ENCODE assay signal across 19 cellular contexts in the genomic region with DNA sequence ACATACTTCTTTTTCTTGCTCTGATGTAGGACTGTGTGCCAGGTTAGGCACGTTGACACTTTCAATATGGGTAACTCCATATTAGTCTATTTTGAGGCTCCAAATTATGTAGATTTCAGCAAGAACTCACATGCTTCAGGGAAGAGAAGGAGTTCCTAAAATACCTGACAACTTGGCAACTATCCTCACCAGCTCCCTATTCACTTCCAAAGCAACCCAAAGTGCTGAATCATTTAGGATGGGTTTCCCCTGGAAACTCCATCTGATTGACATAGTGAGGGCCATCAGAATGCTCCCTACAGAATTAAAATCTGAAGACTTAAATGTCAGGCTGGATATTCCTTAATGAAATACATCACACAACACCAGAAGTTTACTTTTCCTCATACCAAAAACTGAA.
"Had no signal": no experiment of that assay in that cellular context is flagged by ENCODE, and none has a peak within 500 bp of the region (broad histone marks: within the 10 kb centered on the region; RNA-seq: fewer than 3 reads in every experiment).

No MANE protein-coding gene starts in this region.

- H3K27me3 Mint-ChIP-seq: activated naive CD4-positive, alpha-beta T cell treated with anti-CD3 and anti-CD28 coated beads, Interleukin-2, amount 10 ng/mL, durations not matched to agents 7 days and 5 days; activated T-helper 17 cell treated with anti-CD3 and anti-CD28 coated beads, Interleukin-2, amount 50 U/mL, for 72 hours; naive B cell; stimulated activated naive B cell treated with anti-CD40 and anti-IgM and Interleukin-4, amounts not matched to agents 10 μg/mL and 1 μg/mL and 100 μg/mL, for 72 hours had no signal

- H3K4me3 Mint-ChIP-seq: activated naive CD4-positive, alpha-beta T cell treated with anti-CD3 and anti-CD28 coated beads, Interleukin-2, amount 10 ng/mL, durations not matched to agents 7 days and 5 days; activated T-helper 17 cell treated with anti-CD3 and anti-CD28 coated beads, Interleukin-2, amount 50 U/mL, for 72 hours; naive B cell; stimulated activated naive B cell treated with anti-CD40 and anti-IgM and Interleukin-4, amounts not matched to agents 10 μg/mL and 1 μg/mL and 100 μg/mL, for 72 hours had no signal

- FAIRE-seq: islet of Langerhans had no signal

- H3K9ac ChIP-seq: parathyroid adenoma had no signal

- H3K9me3 ChIP-seq: body of pancreas, colonic mucosa, esophagus squamous epithelium, heart left ventricle, transverse colon, vagina had no signal

- H3K36me3 Mint-ChIP-seq: naive B cell; stimulated activated naive B cell treated with anti-CD40 and anti-IgM and Interleukin-4, amounts not matched to agents 10 μg/mL and 1 μg/mL and 100 μg/mL, for 72 hours had no signal

- H3K9me3 Mint-ChIP-seq: activated naive CD4-positive, alpha-beta T cell treated with anti-CD3 and anti-CD28 coated beads, Interleukin-2, amount 10 ng/mL, durations not matched to agents 7 days and 5 days; activated T-helper 17 cell treated with anti-CD3 and anti-CD28 coated beads, Interleukin-2, amount 50 U/mL, for 72 hours; naive B cell; stimulated activated naive B cell treated with anti-CD40 and anti-IgM and Interleukin-4, amounts not matched to agents 10 μg/mL and 1 μg/mL and 100 μg/mL, for 72 hours had no signal

- DNase-seq: activated CD4-positive, CD25-positive, alpha-beta regulatory T cell treated with anti-CD3 and anti-CD28 coated beads, Interleukin-2, amount 50 U/mL, for 72 hours; activated naive CD4-positive, alpha-beta T cell treated with anti-CD3 and anti-CD28 coated beads, Interleukin-2, amount 10 ng/mL, durations not matched to agents 7 days and 5 days; body of pancreas; central memory CD4-positive, alpha-beta T cell; colonic mucosa; esophagus squamous epithelium; foreskin melanocyte; heart left ventricle; naive B cell; stimulated activated CD4-positive, alpha-beta T cell treated with anti-CD3 and anti-CD28 coated beads, Interleukin-2, amount 100 ng/mL, for 48 hours; stimulated activated naive B cell treated with anti-CD40 and anti-IgM and Interleukin-4, amounts not matched to agents 10 μg/mL and 1 μg/mL and 100 μg/mL, for 72 hours; substantia nigra; T-helper 1 cell; transverse colon had no signal

- H3K27me3 ChIP-seq: body of pancreas, colonic mucosa, esophagus squamous epithelium, heart left ventricle, transverse colon, vagina had no signal

- H2AFZ ChIP-seq: parathyroid adenoma had no signal

- H3K4me3 ChIP-seq: body of pancreas, colonic mucosa, esophagus squamous epithelium, heart left ventricle, lung, transverse colon, vagina had no signal

- H3K36me3 ChIP-seq: colonic mucosa had no signal

- H3K27ac ChIP-seq: body of pancreas, colonic mucosa, heart left ventricle, parathyroid adenoma, transverse colon, vagina had no signal

- H3K79me2 ChIP-seq: parathyroid adenoma had no signal

- ATAC-seq: body of pancreas; stimulated activated naive B cell treated with anti-CD40 and anti-IgM and Interleukin-4, amounts not matched to agents 10 μg/mL and 1 μg/mL and 100 μg/mL, for 72 hours had no signal

- H3K4me1 ChIP-seq: colonic mucosa had no signal

- H3K4me1 Mint-ChIP-seq: activated naive CD4-positive, alpha-beta T cell treated with anti-CD3 and anti-CD28 coated beads, Interleukin-2, amount 10 ng/mL, durations not matched to agents 7 days and 5 days; naive B cell; stimulated activated naive B cell treated with anti-CD40 and anti-IgM and Interleukin-4, amounts not matched to agents 10 μg/mL and 1 μg/mL and 100 μg/mL, for 72 hours had no signal

- H3K27ac Mint-ChIP-seq: activated naive CD4-positive, alpha-beta T cell treated with anti-CD3 and anti-CD28 coated beads, Interleukin-2, amount 10 ng/mL, durations not matched to agents 7 days and 5 days; activated T-helper 17 cell treated with anti-CD3 and anti-CD28 coated beads, Interleukin-2, amount 50 U/mL, for 72 hours; naive B cell; stimulated activated naive B cell treated with anti-CD40 and anti-IgM and Interleukin-4, amounts not matched to agents 10 μg/mL and 1 μg/mL and 100 μg/mL, for 72 hours had no signal
